ENCODE assay signal across 2 cellular contexts in the genomic region with DNA sequence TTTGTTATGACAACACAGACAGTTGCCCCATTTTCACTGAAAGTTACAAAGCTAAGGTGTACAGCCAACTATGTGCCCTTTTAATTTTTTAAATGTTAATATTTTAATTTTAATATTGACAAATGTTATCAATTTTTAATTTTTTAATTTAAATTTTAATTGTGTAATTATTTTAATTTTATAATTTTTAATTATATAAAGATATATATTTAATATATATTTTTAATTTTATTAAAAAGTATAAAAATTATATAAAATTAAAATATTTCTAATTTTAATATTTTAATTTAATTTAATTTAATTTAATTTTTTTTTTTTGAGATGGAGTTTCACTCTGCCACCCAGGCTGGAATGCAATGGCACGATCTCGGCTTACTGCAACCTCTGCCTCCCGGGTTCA.
TF ChIP-seq lines count a peak whose summit lies in the region.

No MANE protein-coding gene starts in this region.

TF ChIP-seq in HCT116, 20 proteins besides CTCF, POLR2A, EP300 and RAD21:
- TF ChIP-seq FOSL1 (IDR thresholded peaks at IDR 0.05; ENCODE audit: low read depth) = no peak
- TF ChIP-seq, protein P1, sequence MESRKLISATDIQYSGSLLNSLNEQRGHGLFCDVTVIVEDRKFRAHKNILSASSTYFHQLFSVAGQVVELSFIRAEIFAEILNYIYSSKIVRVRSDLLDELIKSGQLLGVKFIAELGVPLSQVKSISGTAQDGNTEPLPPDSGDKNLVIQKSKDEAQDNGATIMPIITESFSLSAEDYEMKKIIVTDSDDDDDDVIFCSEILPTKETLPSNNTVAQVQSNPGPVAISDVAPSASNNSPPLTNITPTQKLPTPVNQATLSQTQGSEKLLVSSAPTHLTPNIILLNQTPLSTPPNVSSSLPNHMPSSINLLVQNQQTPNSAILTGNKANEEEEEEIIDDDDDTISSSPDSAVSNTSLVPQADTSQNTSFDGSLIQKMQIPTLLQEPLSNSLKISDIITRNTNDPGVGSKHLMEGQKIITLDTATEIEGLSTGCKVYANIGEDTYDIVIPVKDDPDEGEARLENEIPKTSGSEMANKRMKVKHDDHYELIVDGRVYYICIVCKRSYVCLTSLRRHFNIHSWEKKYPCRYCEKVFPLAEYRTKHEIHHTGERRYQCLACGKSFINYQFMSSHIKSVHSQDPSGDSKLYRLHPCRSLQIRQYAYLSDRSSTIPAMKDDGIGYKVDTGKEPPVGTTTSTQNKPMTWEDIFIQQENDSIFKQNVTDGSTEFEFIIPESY (IDR thresholded peaks at IDR 0.05; ENCODE audit: extremely low read depth, insufficient replicate concordance, low read length) = no peak
- TF ChIP-seq, protein P2, sequence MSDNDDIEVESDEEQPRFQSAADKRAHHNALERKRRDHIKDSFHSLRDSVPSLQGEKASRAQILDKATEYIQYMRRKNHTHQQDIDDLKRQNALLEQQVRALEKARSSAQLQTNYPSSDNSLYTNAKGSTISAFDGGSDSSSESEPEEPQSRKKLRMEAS (IDR thresholded peaks at IDR 0.05) = no peak
- no peak for TF ChIP-seq TCF7L2 (IDR thresholded peaks at IDR 0.05; ENCODE audit: borderline replicate concordance, extremely low read depth, insufficient read depth, insufficient read length)
- TF ChIP-seq YY1 (IDR thresholded peaks at IDR 0.05; ENCODE audit: extremely low read depth, insufficient replicate concordance, low read depth, low read length) = no peak
- TF ChIP-seq ZNF274 (IDR thresholded peaks at IDR 0.05; ENCODE audit: low read depth, low read length) = no peak
- no peak for TF ChIP-seq EZH2 (IDR thresholded peaks at IDR 0.05)
- TF ChIP-seq POLR2AphosphoS5 (IDR thresholded peaks at IDR 0.05; ENCODE audit: low read depth, low read length) = no peak
TF ChIP-seq in HCT116: peak in this region for 0.

TF ChIP-seq in K562, 482 proteins besides CTCF, POLR2A, EP300 and RAD21:
- TF ChIP-seq, protein P3, sequence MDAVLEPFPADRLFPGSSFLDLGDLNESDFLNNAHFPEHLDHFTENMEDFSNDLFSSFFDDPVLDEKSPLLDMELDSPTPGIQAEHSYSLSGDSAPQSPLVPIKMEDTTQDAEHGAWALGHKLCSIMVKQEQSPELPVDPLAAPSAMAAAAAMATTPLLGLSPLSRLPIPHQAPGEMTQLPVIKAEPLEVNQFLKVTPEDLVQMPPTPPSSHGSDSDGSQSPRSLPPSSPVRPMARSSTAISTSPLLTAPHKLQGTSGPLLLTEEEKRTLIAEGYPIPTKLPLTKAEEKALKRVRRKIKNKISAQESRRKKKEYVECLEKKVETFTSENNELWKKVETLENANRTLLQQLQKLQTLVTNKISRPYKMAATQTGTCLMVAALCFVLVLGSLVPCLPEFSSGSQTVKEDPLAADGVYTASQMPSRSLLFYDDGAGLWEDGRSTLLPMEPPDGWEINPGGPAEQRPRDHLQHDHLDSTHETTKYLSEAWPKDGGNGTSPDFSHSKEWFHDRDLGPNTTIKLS (IDR thresholded peaks at IDR 0.05; ENCODE audit: borderline replicate concordance, low read depth) = no peak
TF ChIP-seq in K562: peak in this region for 0.
